ENCODE assay signal across 15 cellular contexts in genomic region chr5:112635771-112636170, GRCh38.
A peak's percentile ranks its signal among the peaks of the same experiment; 100 is the strongest.
DNase-seq lines count a peak whose midpoint lies in the region; FAIRE-seq and TF ChIP-seq lines count a peak whose summit lies in the region.
"Had no signal": no experiment of that assay in that cellular context is flagged by ENCODE, and none has a peak within 500 bp of the region (broad histone marks: within the 10 kb centered on the region; RNA-seq: fewer than 3 reads in every experiment).

No MANE protein-coding gene starts in this region.

- no peak overlapping the region for H3K23ac ChIP-seq in mesenchymal stem cell (ENCODE audit: low read length in 2 of 2)

- no peak overlapping the region for H2BK5ac ChIP-seq in mesenchymal stem cell (ENCODE audit: low read depth, low read length, poor library complexity, severe bottlenecking)

- DNase-seq in NB4 (ENCODE audit: low read depth) (peak; percentile 3), mesenchymal stem cell (no peak), type B pancreatic cell (ENCODE audit: extremely low spot score, unreplicated experiment) (no peak), NCI-H128 (lab: John Stamatoyannopoulos, UW; ENCODE audit: unreplicated experiment) (no peak), NCI-H1105 (lab: John Stamatoyannopoulos, UW) (no peak), GM19239 (ENCODE audit: insufficient read length, low spot score) (no peak)
- DNase-seq: AML-193; CD8-positive, alpha-beta memory T cell; H7; IMR-90 had no signal

- H3K36me3 Mint-ChIP-seq in brain, result peaks cover 15% of the 10 kb centered on the region
- H3K36me3 Mint-ChIP-seq in type B pancreatic cell, result no peaks in the 10 kb centered on the region

- no peak for TF ChIP-seq POLR2A in NB4 (IDR thresholded peaks at IDR 0.05; ENCODE audit: extremely low read depth, insufficient read length)

- H3K27me3 Mint-ChIP-seq in brain (no peaks in the 10 kb centered on the region), type B pancreatic cell (no peaks in the 10 kb centered on the region)

- WGBS in mesenchymal stem cell, result no CpG with 5 or more reads among the region's 1 CpG

- H3K27ac Mint-ChIP-seq in brain, result peak overlapping the region; percentile 20 to 55 (median 35)
- peak overlapping the region; percentile 51 for H3K27ac Mint-ChIP-seq in type B pancreatic cell
- H3K27ac Mint-ChIP-seq: CD8-positive, alpha-beta memory T cell; GM23338 had no signal

- TF ChIP-seq CTCF in NB4 (IDR thresholded peaks at IDR 0.05; ENCODE audit: low read depth, low read length) (no peak), brain (conservative IDR thresholded peaks at IDR 0.05) (no peak), type B pancreatic cell (conservative IDR thresholded peaks at IDR 0.05) (no peak)

- no peak overlapping the region for H2BK12ac ChIP-seq in mesenchymal stem cell (ENCODE audit: low read length in 2 of 2)

- no peak overlapping the region for H3K18ac ChIP-seq in mesenchymal stem cell (ENCODE audit: low read depth in 1 of 2, low read length in 2 of 2)

- no peak overlapping the region for H3K9ac ChIP-seq in mesenchymal stem cell (ENCODE audit: low read length)
- H3K9ac ChIP-seq: BLaER1 had no signal

- H3K9me3 Mint-ChIP-seq in brain (peaks cover 12 to 25% (median 16%) of the 10 kb centered on the region in 5 experiments), type B pancreatic cell (peaks cover 4% of the 10 kb centered on the region)

- no peak overlapping the region for H3K4me3 Mint-ChIP-seq in brain
- no peak overlapping the region for H3K4me3 Mint-ChIP-seq in type B pancreatic cell
- H3K4me3 Mint-ChIP-seq: CD8-positive, alpha-beta memory T cell; GM23338 had no signal

- no peaks in the 10 kb centered on the region for H3K79me1 ChIP-seq in mesenchymal stem cell (replicated peaks; ENCODE audit: low read length, poor library complexity, severe bottlenecking)

- H3K4me2 ChIP-seq in mesenchymal stem cell (ENCODE audit: low read length, poor library complexity, severe bottlenecking), result no peak overlapping the region
- H3K4me2 ChIP-seq: BLaER1, GM23338 had no signal

- FAIRE-seq in GM19239 (lab: Jason Lieb, UNC), result no peak
- FAIRE-seq: GM18507 had no signal

- H2BK120ac ChIP-seq in mesenchymal stem cell (ENCODE audit: low read depth, low read length), result no peak overlapping the region

- H2BK15ac ChIP-seq in mesenchymal stem cell (ENCODE audit: low read depth, poor library complexity, severe bottlenecking), result no peak overlapping the region

- no peak overlapping the region for H3K4me3 ChIP-seq in NB4 (ENCODE audit: low read depth, low read length)
- H3K4me3 ChIP-seq in mesenchymal stem cell (ENCODE audit: insufficient read depth in 1 of 2, low read depth in 1 of 2, low read length in 2 of 2), result no peak overlapping the region
- H3K4me3 ChIP-seq: BLaER1, GM23338 had no signal

- H3K27me3 ChIP-seq in mesenchymal stem cell (ENCODE audit: control insufficient read depth in 1 of 2, insufficient read depth in 1 of 2, low read length in 2 of 2), result peaks cover 0 to 5% of the 10 kb centered on the region in 2 experiments
- H3K27me3 ChIP-seq: BLaER1 had no signal

- H3K4me1 ChIP-seq in mesenchymal stem cell (ENCODE audit: control insufficient read depth, insufficient read depth, low read depth, low read length), result no peaks in the 10 kb centered on the region
- H3K4me1 ChIP-seq: Caco-2 had no signal

- no peak overlapping the region for H4K91ac ChIP-seq in mesenchymal stem cell (ENCODE audit: low read length)

- peak overlapping the region; percentile 3 for H3K27ac ChIP-seq in mesenchymal stem cell (ENCODE audit: low read length, poor library complexity, severe bottlenecking)
- H3K27ac ChIP-seq: BLaER1 had no signal

- peaks cover 9% of the 10 kb centered on the region for H3K9me3 ChIP-seq in mesenchymal stem cell (ENCODE audit: control insufficient read depth, low read length)
- H3K9me3 ChIP-seq: Caco-2 had no signal

- H3K4ac ChIP-seq in mesenchymal stem cell (ENCODE audit: low read depth in 1 of 2, low read length in 2 of 2), result no peak overlapping the region

- no peak overlapping the region for H3K14ac ChIP-seq in mesenchymal stem cell (ENCODE audit: low read length in 2 of 2)

- no peak overlapping the region for H4K8ac ChIP-seq in mesenchymal stem cell (ENCODE audit: low read length)

- no peaks in the 10 kb centered on the region for H3K36me3 ChIP-seq in mesenchymal stem cell (ENCODE audit: control insufficient read depth in 1 of 2, insufficient read depth in 2 of 2, low read depth in 1 of 2, low read length in 2 of 2)

- H3K4me1 Mint-ChIP-seq in brain (peaks cover 60% of the 10 kb centered on the region), type B pancreatic cell (ENCODE audit: unreplicated experiment) (peaks cover 42% of the 10 kb centered on the region)
- H3K4me1 Mint-ChIP-seq: CD8-positive, alpha-beta memory T cell had no signal

- H2AFZ ChIP-seq in mesenchymal stem cell (ENCODE audit: low read depth, low read length), result no peak overlapping the region

- no peak overlapping the region for H2AK5ac ChIP-seq in mesenchymal stem cell (ENCODE audit: low read length, severe bottlenecking)
